Comparison of ENCODE assay signal across 3 cellular contexts in genomic region chr4:55840956-55841355, GRCh38.
TF ChIP-seq lines count a peak whose summit lies in the region.

No MANE protein-coding gene starts in this region.

TF ChIP-seq in GM23338, 12 proteins besides CTCF, POLR2A, EP300 and RAD21:
- TF ChIP-seq, protein P1, sequence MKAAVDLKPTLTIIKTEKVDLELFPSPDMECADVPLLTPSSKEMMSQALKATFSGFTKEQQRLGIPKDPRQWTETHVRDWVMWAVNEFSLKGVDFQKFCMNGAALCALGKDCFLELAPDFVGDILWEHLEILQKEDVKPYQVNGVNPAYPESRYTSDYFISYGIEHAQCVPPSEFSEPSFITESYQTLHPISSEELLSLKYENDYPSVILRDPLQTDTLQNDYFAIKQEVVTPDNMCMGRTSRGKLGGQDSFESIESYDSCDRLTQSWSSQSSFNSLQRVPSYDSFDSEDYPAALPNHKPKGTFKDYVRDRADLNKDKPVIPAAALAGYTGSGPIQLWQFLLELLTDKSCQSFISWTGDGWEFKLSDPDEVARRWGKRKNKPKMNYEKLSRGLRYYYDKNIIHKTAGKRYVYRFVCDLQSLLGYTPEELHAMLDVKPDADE (IDR thresholded peaks at IDR 0.05): no peak
- no peak for TF ChIP-seq REST (IDR thresholded peaks at IDR 0.05; ENCODE audit: unreplicated experiment)
- TF ChIP-seq EZH2 (IDR thresholded peaks at IDR 0.05; ENCODE audit: low read depth, unreplicated experiment): no peak

TF ChIP-seq in K562, 482 proteins besides CTCF, POLR2A, EP300 and RAD21:
- no peak for TF ChIP-seq FOXK1 (CRISPR knock-in tag; IDR thresholded peaks at IDR 0.05; ENCODE audit: borderline replicate concordance)

TF ChIP-seq in HEK293T, 16 proteins besides CTCF, POLR2A, EP300 and RAD21:
- TF ChIP-seq FOXK2 (IDR thresholded peaks at IDR 0.05) (no peak), SP1 (IDR thresholded peaks at IDR 0.05) (no peak), CTBP1 (IDR thresholded peaks at IDR 0.05; ENCODE audit: borderline replicate concordance) (no peak), NFRKB (IDR thresholded peaks at IDR 0.05) (no peak), LEF1 (IDR thresholded peaks at IDR 0.05; ENCODE audit: borderline replicate concordance) (no peak), HDGF (IDR thresholded peaks at IDR 0.05; ENCODE audit: borderline replicate concordance) (no peak), TARDBP (IDR thresholded peaks at IDR 0.05) (no peak)
- TF ChIP-seq, protein P2, sequence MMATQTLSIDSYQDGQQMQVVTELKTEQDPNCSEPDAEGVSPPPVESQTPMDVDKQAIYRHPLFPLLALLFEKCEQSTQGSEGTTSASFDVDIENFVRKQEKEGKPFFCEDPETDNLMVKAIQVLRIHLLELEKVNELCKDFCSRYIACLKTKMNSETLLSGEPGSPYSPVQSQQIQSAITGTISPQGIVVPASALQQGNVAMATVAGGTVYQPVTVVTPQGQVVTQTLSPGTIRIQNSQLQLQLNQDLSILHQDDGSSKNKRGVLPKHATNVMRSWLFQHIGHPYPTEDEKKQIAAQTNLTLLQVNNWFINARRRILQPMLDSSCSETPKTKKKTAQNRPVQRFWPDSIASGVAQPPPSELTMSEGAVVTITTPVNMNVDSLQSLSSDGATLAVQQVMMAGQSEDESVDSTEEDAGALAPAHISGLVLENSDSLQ (IDR thresholded peaks at IDR 0.05): no peak
